Comparison of ENCODE assay signal across 16 cellular contexts in the genomic region with DNA sequence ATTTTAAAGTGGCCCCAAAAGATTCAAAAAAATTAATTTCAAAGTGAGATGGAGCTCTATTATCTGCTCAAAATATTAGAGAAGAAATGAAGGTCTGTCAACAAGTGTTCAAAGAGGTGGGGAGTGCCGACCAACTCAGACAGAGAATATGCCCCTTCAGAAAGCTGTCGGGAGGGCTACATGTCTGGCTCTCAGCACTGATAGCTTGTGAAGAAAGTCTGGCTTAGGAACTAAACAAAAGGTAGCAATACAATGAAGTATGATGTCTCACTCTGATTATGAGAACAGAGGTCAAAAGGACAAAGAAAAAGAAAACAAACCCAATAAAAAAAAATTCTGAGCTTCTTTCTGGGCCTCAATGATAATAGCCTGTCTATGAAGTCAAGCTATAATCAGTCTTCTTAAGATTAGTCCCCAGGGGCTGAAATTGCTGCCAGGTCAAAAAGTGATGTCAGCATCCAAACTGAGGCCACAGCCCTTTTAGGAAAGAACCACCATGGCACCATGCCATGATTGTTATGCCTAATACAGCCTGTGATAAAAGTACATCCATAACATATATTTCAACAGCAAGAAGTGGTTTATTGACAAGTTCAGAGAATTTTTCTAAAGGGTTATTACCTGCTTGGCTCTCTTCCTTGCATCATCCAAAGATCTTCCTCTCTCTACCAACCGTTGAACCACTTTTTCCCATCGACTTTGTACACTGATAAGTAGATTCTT.
DNase-seq lines count a peak whose midpoint lies in the region; FAIRE-seq lines count a peak whose summit lies in the region.
"Had no signal": no experiment of that assay in that cellular context is flagged by ENCODE, and none has a peak within 500 bp of the region (broad histone marks: within the 10 kb centered on the region; RNA-seq: fewer than 3 reads in every experiment).

No MANE protein-coding gene starts in this region.

- H2AK5ac ChIP-seq in neuronal stem cell (ENCODE audit: low read depth, low read length): no peak overlapping the region

- H3K9ac ChIP-seq in neuronal stem cell (ENCODE audit: low read depth, low read length, poor library complexity): no peak overlapping the region

- H3K4ac ChIP-seq in neuronal stem cell (ENCODE audit: low read length): no peak overlapping the region

- H4K8ac ChIP-seq in neuronal stem cell (ENCODE audit: low read depth, low read length): no peak overlapping the region

- no peaks in the 10 kb centered on the region for H3K9me3 ChIP-seq in HAP-1
- peaks cover 0 to under 1% of the 10 kb centered on the region in 2 donors for H3K9me3 ChIP-seq in neuronal stem cell (replicated peaks in 1 of 2; ENCODE audit: control insufficient read depth in 2 of 2, insufficient read depth in 1 of 2, low read depth in 1 of 2, low read length in 2 of 2)
- H3K9me3 ChIP-seq: ovary, thoracic aorta had no signal

- no peak overlapping the region for H2BK15ac ChIP-seq in neuronal stem cell (ENCODE audit: low read length)

- no peak overlapping the region for H3K18ac ChIP-seq in neuronal stem cell (ENCODE audit: low read length)

- no peaks in the 10 kb centered on the region for H3K79me1 ChIP-seq in neuronal stem cell (ENCODE audit: low read depth, low read length)

- no peak overlapping the region for H2BK12ac ChIP-seq in neuronal stem cell (ENCODE audit: low read length)

- no peak overlapping the region for H3K27ac ChIP-seq in neuronal stem cell (replicated peaks; ENCODE audit: low read length)
- H3K27ac ChIP-seq: ovary, thoracic aorta had no signal

- H3K4me1 ChIP-seq in HAP-1 (peaks cover 11% of the 10 kb centered on the region), neuronal stem cell (ENCODE audit: control insufficient read depth in 2 of 2, insufficient read depth in 1 of 2, low read depth in 1 of 2, low read length in 2 of 2) (peaks cover 0 to 1% of the 10 kb centered on the region in 2 donors)

- H3K36me3 ChIP-seq in HAP-1 (replicated peaks) (peaks cover 24% of the 10 kb centered on the region), neuronal stem cell (replicated peaks in 1 of 2; ENCODE audit: control insufficient read depth in 2 of 2, insufficient read depth in 2 of 2, low read length in 2 of 2) (peaks cover 11 to 82% of the 10 kb centered on the region in 2 donors)
- H3K36me3 ChIP-seq: ovary had no signal

- H3K4me3 ChIP-seq in HAP-1: no peak overlapping the region
- H3K4me3 ChIP-seq in neuronal stem cell (ENCODE audit: low read length in 2 of 2): no peak overlapping the region
- H3K4me3 ChIP-seq: ovary, thoracic aorta had no signal

- in situ Hi-C loops in HAP-1 (cut with MboI; ENCODE audit: low sequenced_read_pairs): no loop called here

- FAIRE-seq in urothelium cell line (lab: Jason Lieb, UNC): no peak
- FAIRE-seq: GM19239 had no signal

- H2BK120ac ChIP-seq in neuronal stem cell (ENCODE audit: low read depth, low read length): no peak overlapping the region

- H4K91ac ChIP-seq in neuronal stem cell (ENCODE audit: low read depth, low read length, poor library complexity): no peak overlapping the region

- DNase-seq in HAP-1 (ENCODE audit: low spot score in 2 of 2) (peak; percentile 50 to 59), astrocyte of the hippocampus (ENCODE audit: low read depth, low spot score) (peak; percentile 31), glomerular visceral epithelial cell (ENCODE audit: extremely low spot score) (peak; percentile 29), pulmonary artery endothelial cell (ENCODE audit: low read depth, low spot score) (peak; percentile 65), neuronal stem cell (ENCODE audit: low spot score) (no peak), cerebellar nuclear complex (lab: John Stamatoyannopoulos, UW) (no peak), urothelium cell line (ENCODE audit: low spot score) (no peak), NCI-H2081 treated with DMSO at 0.1 percent for 48 hours (lab: John Stamatoyannopoulos, UW) (no peak)
- DNase-seq: activated CD8-positive, alpha-beta T cell treated with anti-CD3 and anti-CD28 coated beads for 36 hours; activated naive CD8-positive, alpha-beta T cell treated with anti-CD3 and anti-CD28 coated beads, Interleukin-2, amount 10 ng/mL, durations not matched to agents 7 days and 5 days; effector memory CD8-positive, alpha-beta T cell; islet precursor cell; T-helper 1 cell had no signal

- H3K14ac ChIP-seq in neuronal stem cell (ENCODE audit: low read length): no peak overlapping the region

- no peak overlapping the region for H2BK5ac ChIP-seq in neuronal stem cell (ENCODE audit: low read length)

- no peak overlapping the region for H2AFZ ChIP-seq in neuronal stem cell (ENCODE audit: low read length)

- WGBS in neuronal stem cell (ENCODE audit: extremely low coverage in 2 of 2, insufficient read length in 2 of 2, insufficient replicate concordance in 1 of 2), 2 donors: no CpG with 5 or more reads among the region's 4 CpGs

- H3K27me3 ChIP-seq in HAP-1 (ENCODE audit: low read depth) (no peaks in the 10 kb centered on the region), neuronal stem cell (ENCODE audit: control insufficient read depth in 3 of 3, insufficient read depth in 3 of 3, low read depth in 1 of 3, low read length in 3 of 3) (no peaks in the 10 kb centered on the region)
- H3K27me3 ChIP-seq: ovary had no signal

- H3K23ac ChIP-seq in neuronal stem cell (ENCODE audit: low read depth, low read length, poor library complexity): no peak overlapping the region

- no peak overlapping the region for H3K4me2 ChIP-seq in neuronal stem cell (ENCODE audit: insufficient read depth, low read length, poor library complexity, severe bottlenecking)

Comparison
In these comparisons a context has a peak if more than half of its experiments do, and no peak if none do; other contexts are left out.
1. DNase-seq: peak in HAP-1 (2 of 2), astrocyte of the hippocampus (single experiment), glomerular visceral epithelial cell (single experiment) and pulmonary artery endothelial cell (single experiment); none in neuronal stem cell (single experiment), cerebellar nuclear complex (0 of 2), urothelium cell line (single experiment) and NCI-H2081 treated with DMSO at 0.1 percent for 48 hours (single experiment).